8 cellular contexts compared by ENCODE assay signal in genomic region chr19:508204-509150, GRCh38. TPM values are rescaled to one million over a fixed set of nuclear protein-coding genes. Genes with fewer than 3 reads are reported as not detected.
DNase-seq lines count a peak whose midpoint lies in the region; ATAC-seq and TF ChIP-seq lines count a peak whose summit lies in the region.

No MANE protein-coding gene starts in this region.

- intact Hi-C loops in CD4-positive, alpha-beta memory T cell (cut with micrococcal nuclease), result no loop called here

- no peaks in the 10 kb centered on the region for H3K79me2 ChIP-seq in OCI-LY1 (ENCODE audit: insufficient read depth, low read length)

- peak overlapping the region; percentile 97 for H3K4me2 ChIP-seq in OCI-LY1 (ENCODE audit: low read length)

- H3K36me3 Mint-ChIP-seq in CD4-positive, alpha-beta memory T cell, result peaks cover 0 to 13% of the 10 kb centered on the region in 2 donors
- H3K36me3 Mint-ChIP-seq in endothelial cell (ENCODE audit: low read depth, unreplicated experiment) (peaks cover 9% of the 10 kb centered on the region), osteocyte (ENCODE audit: unreplicated experiment) (peaks cover 4% of the 10 kb centered on the region)

- H2AFZ ChIP-seq in OCI-LY1 (ENCODE audit: low read length), result no peak overlapping the region

- H3K9me3 ChIP-seq in CD4-positive, alpha-beta memory T cell (ENCODE audit: control insufficient read depth in 1 of 2, low read length in 2 of 2), result no peaks in the 10 kb centered on the region
- H3K9me3 ChIP-seq in OCI-LY1 (ENCODE audit: low read length), result no peaks in the 10 kb centered on the region

- peak overlapping the region; percentile 84 for H3K9ac ChIP-seq in OCI-LY1 (ENCODE audit: low read length)

- no peaks in the 10 kb centered on the region for H3K9me2 ChIP-seq in OCI-LY1 (ENCODE audit: low read depth, low read length)

- H3K9me3 Mint-ChIP-seq in CD4-positive, alpha-beta memory T cell, result peaks cover 0 to 1% (median 0%) of the 10 kb centered on the region in 8 donors
- H3K9me3 Mint-ChIP-seq in endothelial cell (ENCODE audit: unreplicated experiment), result no peaks in the 10 kb centered on the region
- H3K9me3 Mint-ChIP-seq in osteocyte (ENCODE audit: unreplicated experiment), result no peaks in the 10 kb centered on the region

- peak overlapping the region; percentile 61 to 97 for H3K4me3 ChIP-seq in CD4-positive, alpha-beta memory T cell (ENCODE audit: low read length in 2 of 2)
- peak overlapping the region; percentile 77 for H3K4me3 ChIP-seq in OCI-LY1 (ENCODE audit: low read depth, low read length, poor library complexity, severe bottlenecking)

- DNase-seq in CD4-positive, alpha-beta memory T cell, result no peak
- DNase-seq in endothelial cell (ENCODE audit: low spot score), result no peak
- no peak for DNase-seq in osteocyte (ENCODE audit: extremely low spot score, unreplicated experiment)
- DNase-seq in SKM-1 treated with dmso at 0.1 percent for 144 hours (lab: John Stamatoyannopoulos, UW; ENCODE audit: unreplicated experiment), result no peak
- no peak for DNase-seq in NK-92 treated with Interleukin-12 subunit alpha and Interleukin-12 subunit beta, amount 100 ng/mL, for 24 hours (lab: John Stamatoyannopoulos, UW)
- DNase-seq in glomerular visceral epithelial cell (ENCODE audit: extremely low spot score), result no peak

- H4K20me1 ChIP-seq in OCI-LY1 (ENCODE audit: insufficient read depth, low read length), result no peaks in the 10 kb centered on the region

- H3K4me1 ChIP-seq in CD4-positive, alpha-beta memory T cell (ENCODE audit: insufficient read depth, low read length), result peaks cover 60% of the 10 kb centered on the region
- peaks cover 48% of the 10 kb centered on the region for H3K4me1 ChIP-seq in OCI-LY1 (ENCODE audit: insufficient read depth, low read length, severe bottlenecking)

- H3K27ac Mint-ChIP-seq in CD4-positive, alpha-beta memory T cell, result peak overlapping the region; percentile 75 to 94 (median 92)
- H3K27ac Mint-ChIP-seq in endothelial cell (ENCODE audit: unreplicated experiment) (peak overlapping the region; percentile 67), osteocyte (ENCODE audit: unreplicated experiment) (peak overlapping the region; percentile 68)

- no peaks in the 10 kb centered on the region for H3F3A ChIP-seq in OCI-LY1 (ENCODE audit: insufficient read depth, low read length)

- CTCF ChIA-PET in CD4-positive, alpha-beta memory T cell (lab: Charles Lee; ENCODE audit: partially characterized antibody), result no interaction called here

- ATAC-seq in HG03175 (IDR thresholded peaks at IDR 0.05; ENCODE audit: unreplicated experiment), result no peak

- no peak for TF ChIP-seq CTCF in OCI-LY1 (IDR thresholded peaks at IDR 0.05; ENCODE audit: low read length)
- no peak for TF ChIP-seq CTCF in endothelial cell (IDR thresholded peaks at IDR 0.05; ENCODE audit: unreplicated experiment)
- no peak for TF ChIP-seq CTCF in osteocyte (IDR thresholded peaks at IDR 0.05)

- no peaks in the 10 kb centered on the region for H3K36me3 ChIP-seq in CD4-positive, alpha-beta memory T cell (ENCODE audit: insufficient read depth, low read length)
- H3K36me3 ChIP-seq in OCI-LY1 (ENCODE audit: insufficient read depth, low read length), result peaks cover 8% of the 10 kb centered on the region

- no peaks in the 10 kb centered on the region for H3K27me3 ChIP-seq in CD4-positive, alpha-beta memory T cell (ENCODE audit: insufficient read depth, low read length)
- no peaks in the 10 kb centered on the region for H3K27me3 ChIP-seq in OCI-LY1 (ENCODE audit: insufficient read depth, low read length)

- peaks cover 15 to 59% (median 35%) of the 10 kb centered on the region in 4 donors for H3K4me1 Mint-ChIP-seq in CD4-positive, alpha-beta memory T cell
- H3K4me1 Mint-ChIP-seq in endothelial cell (ENCODE audit: unreplicated experiment) (peaks cover 23% of the 10 kb centered on the region), osteocyte (ENCODE audit: unreplicated experiment) (peaks cover 29% of the 10 kb centered on the region)

- peak overlapping the region; percentile 89 for H3K27ac ChIP-seq in CD4-positive, alpha-beta memory T cell (ENCODE audit: low read depth, low read length)
- no peak overlapping the region for H3K27ac ChIP-seq in OCI-LY1 (ENCODE audit: low read depth, low read length, poor library complexity, severe bottlenecking)

- H3K4me3 Mint-ChIP-seq in CD4-positive, alpha-beta memory T cell, result peak overlapping the region; percentile 86 to 100 (median 99)
- H3K4me3 Mint-ChIP-seq in endothelial cell (ENCODE audit: unreplicated experiment) (peak overlapping the region; percentile 91), osteocyte (ENCODE audit: unreplicated experiment) (peak overlapping the region; percentile 84)

- no peaks in the 10 kb centered on the region for H3K27me3 Mint-ChIP-seq in CD4-positive, alpha-beta memory T cell
- H3K27me3 Mint-ChIP-seq in endothelial cell (ENCODE audit: unreplicated experiment), result peaks cover 15% of the 10 kb centered on the region
- no peaks in the 10 kb centered on the region for H3K27me3 Mint-ChIP-seq in osteocyte (ENCODE audit: unreplicated experiment)

- POLR2A ChIA-PET in CD4-positive, alpha-beta memory T cell (lab: Charles Lee; ENCODE audit: partially characterized antibody), result interaction anchor here (2.5 to 4.4 kb wide), 5 partner anchors 10 to 22 kb away, joined by 11 to 111 read pairs (median 40); partner anchors contain the start of gene CDC34

RNA-seq across cellular contexts. Expression of gene TPGS1, which starts 1.2 kb away (rescaled TPM):
- total RNA-seq in CD4-positive, alpha-beta memory T cell, result 10 to 100 TPM; 31.8 to 32.0 TPM
- polyA plus RNA-seq in CD4-positive, alpha-beta memory T cell, result 10 to 100 TPM; 22.2 to 37.6 TPM
- total RNA-seq in endothelial cell (ENCODE audit: unreplicated experiment) (18.0 TPM), osteocyte (24.3 and 25.4 TPM in 2 replicates)

RNA-seq across cellular contexts. Expression of gene MADCAM1, which starts 12.2 kb away (rescaled TPM):
- total RNA-seq in CD4-positive, alpha-beta memory T cell, result 1 to 10 TPM; 1.5 to 1.9 TPM
- under 1 TPM; 0.11 to 0.24 TPM for polyA plus RNA-seq in CD4-positive, alpha-beta memory T cell
- total RNA-seq in endothelial cell (ENCODE audit: unreplicated experiment) (6.5 TPM), osteocyte (1.1 and 1.3 TPM in 2 replicates)

RNA-seq across cellular contexts. Expression of gene CDC34, which starts 23.1 kb away (rescaled TPM):
- total RNA-seq in CD4-positive, alpha-beta memory T cell, result 10 to 100 TPM; 44.4 to 46.6 TPM
- polyA plus RNA-seq in CD4-positive, alpha-beta memory T cell, result 10 to 100 TPM; 26.7 to 44.0 TPM
- total RNA-seq in endothelial cell (ENCODE audit: unreplicated experiment), result 126 TPM
- 65.3 and 69.0 TPM in 2 replicates for total RNA-seq in osteocyte

RNA-seq across cellular contexts. Expression of gene GZMM, which starts 35.4 kb away (rescaled TPM):
- 10 to 100 TPM; 25.5 to 28.7 TPM for total RNA-seq in CD4-positive, alpha-beta memory T cell
- polyA plus RNA-seq in CD4-positive, alpha-beta memory T cell, result 100 to 1,000 TPM in 1 of 2 donors, 10 to 100 TPM in 1; 82.1 to 122 TPM
- total RNA-seq in endothelial cell (ENCODE audit: unreplicated experiment) (not detected), osteocyte (not detected in 2 replicates)

RNA-seq across cellular contexts. Expression of gene SHC2, which starts 47.6 kb away (rescaled TPM):
- total RNA-seq in CD4-positive, alpha-beta memory T cell, result under 1 TPM; 0.55 to 0.64 TPM
- not detected for polyA plus RNA-seq in CD4-positive, alpha-beta memory T cell
- total RNA-seq in endothelial cell (ENCODE audit: unreplicated experiment) (46.9 TPM), osteocyte (61.2 and 61.7 TPM in 2 replicates)
